8 cellular contexts compared by ENCODE assay signal in genomic region chr5:145347026-145347616, GRCh38.
DNase-seq lines count a peak whose midpoint lies in the region; ATAC-seq and TF ChIP-seq lines count a peak whose summit lies in the region.

No MANE protein-coding gene starts in this region.

- H3K27me3 ChIP-seq in GM06990 (replicated peaks; ENCODE audit: control insufficient read depth, insufficient read depth, low read length): no peaks in the 10 kb centered on the region

- no peak overlapping the region for H3K4me3 ChIP-seq in GM06990 (replicated peaks; ENCODE audit: low read depth, low read length)

- DNase-seq in GM06990 (ENCODE audit: extremely low read depth, insufficient read length) (no peak), RPMI8226 (peak; percentile 14), foreskin melanocyte (peak; percentile 52), cerebellar nuclear complex (lab: John Stamatoyannopoulos, UW) (no peak), 8988T (no peak)
- DNase-seq in activated effector memory CD4-positive, alpha-beta T cell treated with Interleukin-2 at 50 U/mL for 16 hours: no peak

- peak; percentile 55 for TF ChIP-seq CTCF in GM06990 (IDR thresholded peaks at IDR 0.05; ENCODE audit: insufficient read depth, low read length, poor library complexity, severe bottlenecking)

- H3K36me3 ChIP-seq in GM06990 (ENCODE audit: control insufficient read depth, insufficient read depth, low read length): no peaks in the 10 kb centered on the region

- peak; percentile 58 for ATAC-seq in HG02678 (IDR thresholded peaks at IDR 0.05; ENCODE audit: unreplicated experiment)
- no peak for ATAC-seq in HG03039 (IDR thresholded peaks at IDR 0.05; ENCODE audit: unreplicated experiment)

Comparison
In these comparisons a context has a peak if more than half of its experiments do, and no peak if none do; other contexts are left out.
1. DNase-seq: peak in RPMI8226 (single experiment) and foreskin melanocyte (single experiment); none in GM06990 (single experiment), cerebellar nuclear complex (0 of 2), 8988T (single experiment) and activated effector memory CD4-positive, alpha-beta T cell treated with Interleukin-2 at 50 U/mL for 16 hours (single experiment).